ENCODE assay signal across 1 cellular context in genomic region chr9:137294684-137295312, GRCh38.
TF ChIP-seq lines count a peak whose summit lies in the region.

No MANE protein-coding gene starts in this region.

TF ChIP-seq in HepG2, 621 proteins besides CTCF, POLR2A, EP300 and RAD21 (continued from another document):
- TF ChIP-seq HINFP (CRISPR knock-in tag; IDR thresholded peaks at IDR 0.05; ENCODE audit: low read depth) (0 out of 2 replicates have a peak, but pooled peaks have one; percentile 61), GTF3A (CRISPR knock-in tag; conservative IDR thresholded peaks at IDR 0.05) (0 out of 2 replicates have a peak, but pooled peaks have one; percentile 38), MXD1 (CRISPR knock-in tag; IDR thresholded peaks at IDR 0.05) (peak; percentile 52; the same call in 1 of the 2 replicates), BCL6 (CRISPR knock-in tag; IDR thresholded peaks at IDR 0.05) (0 out of 2 replicates have a peak, but pooled peaks have one; percentile 22), ZNF501 (CRISPR knock-in tag; IDR thresholded peaks at IDR 0.05) (peak; percentile 20; the same call in 1 of the 2 replicates), ZNF256 (CRISPR knock-in tag; conservative IDR thresholded peaks at IDR 0.05) (no peak), KDM5B (CRISPR knock-in tag; IDR thresholded peaks at IDR 0.05; ENCODE audit: borderline replicate concordance) (peak; percentile 73; the same call in 1 of the 2 replicates), TFDP2 (CRISPR knock-in tag; IDR thresholded peaks at IDR 0.05) (0 out of 2 replicates have a peak, but pooled peaks have one; percentile 6), ZNF572 (CRISPR knock-in tag; IDR thresholded peaks at IDR 0.05) (no peak), ZNF777 (CRISPR knock-in tag; IDR thresholded peaks at IDR 0.05) (peak; percentile 23; the same call in 1 of the 2 replicates), TCF7L2 (IDR thresholded peaks at IDR 0.05; ENCODE audit: low read depth, low read length) (no peak), ZMYM3 (CRISPR knock-in tag; IDR thresholded peaks at IDR 0.05) (no peak), CAMTA2 (CRISPR knock-in tag; IDR thresholded peaks at IDR 0.05; ENCODE audit: borderline replicate concordance) (0 out of 2 replicates have a peak, but pooled peaks have one; percentile 30), MTA1 (CRISPR knock-in tag; IDR thresholded peaks at IDR 0.05; ENCODE audit: borderline replicate concordance) (peak; percentile 26; the same call in 1 of the 2 replicates), ZNF343 (CRISPR knock-in tag; IDR thresholded peaks at IDR 0.05) (peak; percentile 55; the same call in 1 of the 2 replicates), ZNF597 (CRISPR knock-in tag; IDR thresholded peaks at IDR 0.05) (no peak), ZSCAN29 (CRISPR knock-in tag; conservative IDR thresholded peaks at IDR 0.05) (peak; percentile 48; the same call in 1 of the 2 replicates), ZNF678 (CRISPR knock-in tag; IDR thresholded peaks at IDR 0.05) (peak; percentile 79; the same call in 1 of the 2 replicates), ZNF816 (CRISPR knock-in tag; IDR thresholded peaks at IDR 0.05; ENCODE audit: borderline replicate concordance) (no peak), ZNF101 (CRISPR knock-in tag; IDR thresholded peaks at IDR 0.05; ENCODE audit: borderline replicate concordance, low read depth) (peak; percentile 72; the same call in 1 of the 2 replicates), PHF8 (CRISPR knock-in tag; IDR thresholded peaks at IDR 0.05) (peak; percentile 42; the same call in 1 of the 2 replicates), EHMT2 (IDR thresholded peaks at IDR 0.05; ENCODE audit: borderline replicate concordance, low read depth, low read length) (no peak), DPF2 (CRISPR knock-in tag; IDR thresholded peaks at IDR 0.05; ENCODE audit: borderline replicate concordance, low read depth) (no peak), ZNF549 (CRISPR knock-in tag; IDR thresholded peaks at IDR 0.05) (no peak), ZBTB21 (CRISPR knock-in tag; IDR thresholded peaks at IDR 0.05) (no peak), KDM3A (CRISPR knock-in tag; IDR thresholded peaks at IDR 0.05; ENCODE audit: low read depth) (peak; percentile 38; the same call in 1 of the 2 replicates), ZNF264 (CRISPR knock-in tag; IDR thresholded peaks at IDR 0.05) (no peak), HMG20A (CRISPR knock-in tag; IDR thresholded peaks at IDR 0.05; ENCODE audit: borderline replicate concordance) (no peak), ZNF883 (CRISPR knock-in tag; IDR thresholded peaks at IDR 0.05; ENCODE audit: not compliant biosample characterization) (peak; percentile 19), ZBTB7A (CRISPR knock-in tag; IDR thresholded peaks at IDR 0.05) (0 out of 2 replicates have a peak, but pooled peaks have one; percentile 31), MYC (CRISPR knock-in tag; IDR thresholded peaks at IDR 0.05; ENCODE audit: borderline replicate concordance) (peak; percentile 35; the same call in 1 of the 2 replicates), RBFOX2 (IDR thresholded peaks at IDR 0.05; ENCODE audit: low read depth, low read length) (peak; percentile 34; the same call in 1 of the 2 replicates), ZNF780A (CRISPR knock-in tag; IDR thresholded peaks at IDR 0.05) (no peak), NCOA2 (CRISPR knock-in tag; IDR thresholded peaks at IDR 0.05) (0 out of 2 replicates have a peak, but pooled peaks have one; percentile 13), STAG1 (CRISPR knock-in tag; IDR thresholded peaks at IDR 0.05) (peak; percentile 49), HIVEP1 (CRISPR knock-in tag; IDR thresholded peaks at IDR 0.05) (no peak; the same call in 1 of the 2 replicates), ESRRA (CRISPR knock-in tag; IDR thresholded peaks at IDR 0.05; ENCODE audit: low read depth) (0 out of 2 replicates have a peak, but pooled peaks have one; percentile 30), ZNF282 (IDR thresholded peaks at IDR 0.05; ENCODE audit: partially characterized antibody) (no peak), ZNF687 (CRISPR knock-in tag; IDR thresholded peaks at IDR 0.05) (peak; percentile 85), HOXA3 (CRISPR knock-in tag; IDR thresholded peaks at IDR 0.05) (no peak), PTBP1 (IDR thresholded peaks at IDR 0.05; ENCODE audit: low read depth, low read length, poor library complexity, severe bottlenecking) (no peak), ZNF138 (CRISPR knock-in tag; IDR thresholded peaks at IDR 0.05; ENCODE audit: low read depth) (no peak), ZNF772 (CRISPR knock-in tag; IDR thresholded peaks at IDR 0.05) (peak; percentile 72; the same call in 1 of the 2 replicates), ZFX (CRISPR knock-in tag; IDR thresholded peaks at IDR 0.05; ENCODE audit: low read depth) (peak; percentile 58)
- TF ChIP-seq, protein P1, sequence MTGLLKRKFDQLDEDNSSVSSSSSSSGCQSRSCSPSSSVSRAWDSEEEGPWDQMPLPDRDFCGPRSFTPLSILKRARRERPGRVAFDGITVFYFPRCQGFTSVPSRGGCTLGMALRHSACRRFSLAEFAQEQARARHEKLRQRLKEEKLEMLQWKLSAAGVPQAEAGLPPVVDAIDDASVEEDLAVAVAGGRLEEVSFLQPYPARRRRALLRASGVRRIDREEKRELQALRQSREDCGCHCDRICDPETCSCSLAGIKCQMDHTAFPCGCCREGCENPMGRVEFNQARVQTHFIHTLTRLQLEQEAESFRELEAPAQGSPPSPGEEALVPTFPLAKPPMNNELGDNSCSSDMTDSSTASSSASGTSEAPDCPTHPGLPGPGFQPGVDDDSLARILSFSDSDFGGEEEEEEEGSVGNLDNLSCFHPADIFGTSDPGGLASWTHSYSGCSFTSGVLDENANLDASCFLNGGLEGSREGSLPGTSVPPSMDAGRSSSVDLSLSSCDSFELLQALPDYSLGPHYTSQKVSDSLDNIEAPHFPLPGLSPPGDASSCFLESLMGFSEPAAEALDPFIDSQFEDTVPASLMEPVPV (CRISPR knock-in tag; IDR thresholded peaks at IDR 0.05) = peak; percentile 52; the same call in 1 of the 2 replicates
- TF ChIP-seq, protein P2, sequence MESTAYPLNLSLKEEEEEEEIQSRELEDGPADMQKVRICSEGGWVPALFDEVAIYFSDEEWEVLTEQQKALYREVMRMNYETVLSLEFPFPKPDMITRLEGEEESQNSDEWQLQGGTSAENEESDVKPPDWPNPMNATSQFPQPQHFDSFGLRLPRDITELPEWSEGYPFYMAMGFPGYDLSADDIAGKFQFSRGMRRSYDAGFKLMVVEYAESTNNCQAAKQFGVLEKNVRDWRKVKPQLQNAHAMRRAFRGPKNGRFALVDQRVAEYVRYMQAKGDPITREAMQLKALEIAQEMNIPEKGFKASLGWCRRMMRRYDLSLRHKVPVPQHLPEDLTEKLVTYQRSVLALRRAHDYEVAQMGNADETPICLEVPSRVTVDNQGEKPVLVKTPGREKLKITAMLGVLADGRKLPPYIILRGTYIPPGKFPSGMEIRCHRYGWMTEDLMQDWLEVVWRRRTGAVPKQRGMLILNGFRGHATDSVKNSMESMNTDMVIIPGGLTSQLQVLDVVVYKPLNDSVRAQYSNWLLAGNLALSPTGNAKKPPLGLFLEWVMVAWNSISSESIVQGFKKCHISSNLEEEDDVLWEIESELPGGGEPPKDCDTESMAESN (CRISPR knock-in tag; conservative IDR thresholded peaks at IDR 0.05) = 0 out of 2 replicates have a peak, but pooled peaks have one; percentile 10
- TF ChIP-seq, protein P3, sequence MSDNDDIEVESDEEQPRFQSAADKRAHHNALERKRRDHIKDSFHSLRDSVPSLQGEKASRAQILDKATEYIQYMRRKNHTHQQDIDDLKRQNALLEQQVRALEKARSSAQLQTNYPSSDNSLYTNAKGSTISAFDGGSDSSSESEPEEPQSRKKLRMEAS (IDR thresholded peaks at IDR 0.05) = peak; percentile 25; the same call in 1 of the 2 replicates
- TF ChIP-seq, protein P4, sequence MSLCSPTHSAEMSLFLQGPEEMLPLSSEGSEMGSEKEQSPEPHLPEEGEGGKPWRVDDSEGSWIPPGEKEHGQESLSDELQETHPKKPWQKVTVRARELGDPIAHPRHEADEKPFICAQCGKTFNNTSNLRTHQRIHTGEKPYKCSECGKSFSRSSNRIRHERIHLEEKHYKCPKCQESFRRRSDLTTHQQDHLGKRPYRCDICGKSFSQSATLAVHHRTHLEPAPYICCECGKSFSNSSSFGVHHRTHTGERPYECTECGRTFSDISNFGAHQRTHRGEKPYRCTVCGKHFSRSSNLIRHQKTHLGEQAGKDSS (CRISPR knock-in tag; IDR thresholded peaks at IDR 0.05; ENCODE audit: borderline replicate concordance, low read depth) = 0 out of 2 replicates have a peak, but pooled peaks have one; percentile 13
- TF ChIP-seq, protein P5, sequence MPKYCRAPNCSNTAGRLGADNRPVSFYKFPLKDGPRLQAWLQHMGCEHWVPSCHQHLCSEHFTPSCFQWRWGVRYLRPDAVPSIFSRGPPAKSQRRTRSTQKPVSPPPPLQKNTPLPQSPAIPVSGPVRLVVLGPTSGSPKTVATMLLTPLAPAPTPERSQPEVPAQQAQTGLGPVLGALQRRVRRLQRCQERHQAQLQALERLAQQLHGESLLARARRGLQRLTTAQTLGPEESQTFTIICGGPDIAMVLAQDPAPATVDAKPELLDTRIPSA (CRISPR knock-in tag; IDR thresholded peaks at IDR 0.05; ENCODE audit: borderline replicate concordance) = 0 out of 2 replicates have a peak, but pooled peaks have one; percentile 54
